In genomic region chr18:11148655-11149440, GRCh38 we compare ENCODE assay signal across 10 cellular contexts. TPM values are rescaled to one million over a fixed set of nuclear protein-coding genes. Genes with fewer than 3 reads are reported as not detected.
DNase-seq lines count a peak whose midpoint lies in the region; ATAC-seq and TF ChIP-seq lines count a peak whose summit lies in the region.
"Had no signal": no experiment of that assay in that cellular context is flagged by ENCODE, and none has a peak within 500 bp of the region (broad histone marks: within the 10 kb centered on the region; RNA-seq: fewer than 3 reads in every experiment).

No MANE protein-coding gene starts in this region.

- no peak for DNase-seq in heart right ventricle
- DNase-seq in Right ventricle myocardium inferior (ENCODE audit: missing footprints) = no peak
- DNase-seq in choroid plexus epithelial cell (ENCODE audit: low read depth) = no peak
- DNase-seq in stimulated activated CD8-positive, alpha-beta memory T cell treated with anti-CD3 and anti-CD28 coated beads, Interleukin-4, amount 100 ng/mL, for 48 hours = no peak
- DNase-seq in NCI-H345 (lab: John Stamatoyannopoulos, UW) = no peak
- DNase-seq in activated CD4-positive, alpha-beta T cell treated with anti-CD3 and anti-CD28 coated beads, Interleukin-2, amount 50 U/mL, for 48 hours = no peak
- DNase-seq in stimulated activated CD4-positive, alpha-beta T cell treated with anti-CD3 and anti-CD28 coated beads, Interleukin-2, amount 100 ng/mL, for 48 hours = no peak
- DNase-seq: NCI-H82 had no signal

- no peak overlapping the region for H3K27ac ChIP-seq in heart right ventricle

- H3K27me3 ChIP-seq in heart right ventricle (peaks cover 20 to 92% (median 74%) of the 10 kb centered on the region in 7 donors), mucosa of stomach (ENCODE audit: control insufficient read depth, insufficient read depth, low read length) (peaks cover 60% of the 10 kb centered on the region)

- H3K4me3 ChIP-seq in heart right ventricle (peak overlapping the region; percentile 4 to 53 (median 40)), choroid plexus epithelial cell (ENCODE audit: low read depth, low read length) (peak overlapping the region; percentile 63), mucosa of stomach (ENCODE audit: low read length) (peak overlapping the region; percentile 14)

- ATAC-seq in heart right ventricle (peak in 1 of 8 donors; percentile 18), Right ventricle myocardium inferior (no peak)

- TF ChIP-seq CTCF in heart right ventricle (IDR thresholded peaks at IDR 0.05) (no peak), choroid plexus epithelial cell (conservative IDR thresholded peaks at IDR 0.05; ENCODE audit: low read depth, low read length) (no peak)

- no peak overlapping the region for H3K9ac ChIP-seq in mucosa of stomach (ENCODE audit: low read length)

- 1% methylated on average over 84 to 87 of the region's 87 CpGs for WGBS in heart right ventricle, 2 donors

- H3K36me3 ChIP-seq in heart right ventricle (no peaks in the 10 kb centered on the region), mucosa of stomach (ENCODE audit: control insufficient read depth, insufficient read depth, low read length) (no peaks in the 10 kb centered on the region)

- intact Hi-C loops in heart right ventricle (cut with DNase I) = loop anchor here in 2 of 10 donors (5.0 to 10.0 kb wide), 4 partner anchors 54 to 364 kb away; no protein-coding TSS in a partner anchor
- intact Hi-C loops in Right ventricle myocardium inferior (cut with DNase I) = no loop called here

- H3K9me3 ChIP-seq in heart right ventricle (no peaks in the 10 kb centered on the region), mucosa of stomach (ENCODE audit: control insufficient read depth, low read length) (no peaks in the 10 kb centered on the region)

- H3K4me1 ChIP-seq in heart right ventricle (peaks cover 0 to 28% (median 15%) of the 10 kb centered on the region in 9 donors), mucosa of stomach (ENCODE audit: control insufficient read depth, insufficient read depth, low read length) (peaks cover 12% of the 10 kb centered on the region)

RNA-seq across cellular contexts. Expression of gene PIEZO2, which starts 0.5 kb away (rescaled TPM):
- 1 to 10 TPM in 2 of 10 donors, under 1 TPM in 7, not detected in 1; 0.11 to 1.4 (median 0.26) TPM for total RNA-seq in heart right ventricle
- polyA plus RNA-seq in heart right ventricle = under 1 TPM; 0.07 TPM
- total RNA-seq in Right ventricle myocardium inferior = 0.11 TPM
- polyA plus RNA-seq: keratinocyte had no signal
